Comparison of ENCODE assay signal across 2 cellular contexts in genomic region chr7:99289185-99289584, GRCh38.
TF ChIP-seq lines count a peak whose summit lies in the region.

No MANE protein-coding gene starts in this region.

TF ChIP-seq in GM23338, 12 proteins besides CTCF, POLR2A, EP300 and RAD21 (continued from another document):
- no peak for TF ChIP-seq REST (IDR thresholded peaks at IDR 0.05; ENCODE audit: unreplicated experiment)
- TF ChIP-seq CREB1 (CRISPR knock-in tag; IDR thresholded peaks at IDR 0.05; ENCODE audit: low read depth) = no peak
- TF ChIP-seq NANOG (IDR thresholded peaks at IDR 0.05; ENCODE audit: borderline replicate concordance) = no peak
- no peak for TF ChIP-seq ZNF462 (CRISPR knock-in tag; IDR thresholded peaks at IDR 0.05)

TF ChIP-seq in WTC11, 78 proteins besides CTCF, POLR2A, EP300 and RAD21 (continued from another document):
- TF ChIP-seq FOXP4 (CRISPR knock-in tag; IDR thresholded peaks at IDR 0.05) = no peak
- TF ChIP-seq SMAD3 (CRISPR knock-in tag; IDR thresholded peaks at IDR 0.05; ENCODE audit: borderline replicate concordance) = no peak
- no peak for TF ChIP-seq SOX15 (CRISPR knock-in tag; IDR thresholded peaks at IDR 0.05)
- TF ChIP-seq CREM (CRISPR knock-in tag; IDR thresholded peaks at IDR 0.05) = no peak
- no peak for TF ChIP-seq GTF2I (CRISPR knock-in tag; conservative IDR thresholded peaks at IDR 0.05)
- no peak for TF ChIP-seq STAT6 (CRISPR knock-in tag; conservative IDR thresholded peaks at IDR 0.05; ENCODE audit: low read depth)
- TF ChIP-seq PRDM15 (CRISPR knock-in tag; IDR thresholded peaks at IDR 0.05) = no peak
- no peak for TF ChIP-seq E2F5 (CRISPR knock-in tag; IDR thresholded peaks at IDR 0.05)
- TF ChIP-seq MLX (CRISPR knock-in tag; IDR thresholded peaks at IDR 0.05) = no peak
- TF ChIP-seq USF1 (CRISPR knock-in tag; IDR thresholded peaks at IDR 0.05) = no peak
- no peak for TF ChIP-seq TCF7 (CRISPR knock-in tag; IDR thresholded peaks at IDR 0.05; ENCODE audit: low read depth)
- no peak for TF ChIP-seq ARID4B (CRISPR knock-in tag; IDR thresholded peaks at IDR 0.05; ENCODE audit: borderline replicate concordance)
- no peak for TF ChIP-seq MXD4 (CRISPR knock-in tag; IDR thresholded peaks at IDR 0.05; ENCODE audit: borderline replicate concordance)
- TF ChIP-seq IRF1 (CRISPR knock-in tag; IDR thresholded peaks at IDR 0.05) = no peak
